Comparison of ENCODE assay signal across 8 cellular contexts in the genomic region with DNA sequence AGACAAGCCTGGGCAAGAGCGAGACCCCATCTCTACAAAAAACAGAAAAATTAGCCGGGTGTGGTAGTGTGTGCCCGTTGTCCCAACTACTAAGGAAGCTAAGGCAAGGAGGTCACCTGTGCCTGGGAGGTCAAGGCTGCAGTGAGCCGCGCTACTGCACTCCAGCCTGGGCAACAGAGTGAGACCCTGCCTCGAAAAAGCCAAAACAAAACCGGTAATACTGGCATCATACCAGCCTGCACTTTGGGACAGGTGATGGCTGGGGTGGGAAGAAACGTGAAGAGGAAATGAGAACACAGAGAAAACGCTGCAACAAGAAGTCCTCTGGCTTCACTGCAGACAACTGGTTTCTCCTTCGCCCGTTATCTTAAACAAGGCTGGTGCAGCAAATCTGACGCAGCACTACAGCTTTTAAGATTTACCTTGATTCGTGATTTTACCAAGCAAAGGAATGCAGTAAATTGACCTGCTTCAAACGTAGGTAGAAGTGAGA. TPM values are rescaled to one million over a fixed set of nuclear protein-coding genes. Genes with fewer than 3 reads are reported as not detected.
A peak's percentile ranks its signal among the peaks of the same experiment; 100 is the strongest.
DNase-seq lines count a peak whose midpoint lies in the region; ATAC-seq and TF ChIP-seq lines count a peak whose summit lies in the region.

No MANE protein-coding gene starts in this region.

- H3K4me3 Mint-ChIP-seq in CD8-positive, alpha-beta memory T cell, result peak overlapping the region; percentile 90 to 95 (median 95)
- peak overlapping the region; percentile 95 for H3K4me3 Mint-ChIP-seq in nephron progenitor cell

- H3K4me1 ChIP-seq in CD8-positive, alpha-beta memory T cell (ENCODE audit: insufficient read depth, low read length), result peaks cover 26% of the 10 kb centered on the region
- H3K4me1 ChIP-seq in OCI-LY1 (ENCODE audit: insufficient read depth, low read length, severe bottlenecking) (peaks cover 25% of the 10 kb centered on the region), endocrine pancreas (ENCODE audit: control insufficient read depth, insufficient read depth, low read length) (peaks cover 10% of the 10 kb centered on the region)

- H3K27ac ChIP-seq in CD8-positive, alpha-beta memory T cell (ENCODE audit: low read depth, low read length), result peak overlapping the region; percentile 95
- H3K27ac ChIP-seq in OCI-LY1 (ENCODE audit: low read depth, low read length, poor library complexity, severe bottlenecking), result peak overlapping the region; percentile 91

- peaks cover 0 to 6% of the 10 kb centered on the region in 2 donors for H3K27me3 Mint-ChIP-seq in CD8-positive, alpha-beta memory T cell
- peaks cover 4% of the 10 kb centered on the region for H3K27me3 Mint-ChIP-seq in nephron progenitor cell (ENCODE audit: low read depth, poor library complexity)

- no peaks in the 10 kb centered on the region for H3K9me2 ChIP-seq in OCI-LY1 (ENCODE audit: low read depth, low read length)

- peaks cover 30% of the 10 kb centered on the region for H3K36me3 ChIP-seq in CD8-positive, alpha-beta memory T cell (ENCODE audit: insufficient read depth, low read length)
- H3K36me3 ChIP-seq in OCI-LY1 (ENCODE audit: insufficient read depth, low read length) (peaks cover 38% of the 10 kb centered on the region), endocrine pancreas (ENCODE audit: control insufficient read depth, insufficient read depth, low read length) (no peaks in the 10 kb centered on the region)

- CTCF ChIA-PET in CD8-positive, alpha-beta memory T cell (lab: Charles Lee), result interaction anchor here (1.0 to 5.1 kb wide), 10 partner anchors 11 to 79 kb away, joined by 4 to 57 read pairs (median 4); partner anchors contain the start of gene WIPF2

- H3K4me1 Mint-ChIP-seq in CD8-positive, alpha-beta memory T cell, result peaks cover 29 to 50% (median 37%) of the 10 kb centered on the region in 3 donors
- H3K4me1 Mint-ChIP-seq in nephron progenitor cell, result peaks cover 26% of the 10 kb centered on the region

- POLR2A ChIA-PET in CD8-positive, alpha-beta memory T cell (lab: Charles Lee), result interaction anchor here (0.5 to 4.5 kb wide), 14 partner anchors 9 to 1051 kb away, joined by 3 to 68 read pairs (median 8); partner anchors contain the start of genes MED24, MSL1, NR1D1 and PSMD3

- H3K4me3 ChIP-seq in CD8-positive, alpha-beta memory T cell (ENCODE audit: low read length), result peak overlapping the region; percentile 82
- H3K4me3 ChIP-seq in OCI-LY1 (ENCODE audit: low read depth, low read length, poor library complexity, severe bottlenecking) (peak overlapping the region; percentile 96), endocrine pancreas (ENCODE audit: control insufficient read depth, insufficient read depth, low read length) (peak overlapping the region; percentile 96)

- peaks cover 17% of the 10 kb centered on the region for H3K79me2 ChIP-seq in OCI-LY1 (ENCODE audit: insufficient read depth, low read length)

- H3K36me3 Mint-ChIP-seq in CD8-positive, alpha-beta memory T cell, result peaks cover 0 to 60% (median 18%) of the 10 kb centered on the region in 3 donors
- H3K36me3 Mint-ChIP-seq in nephron progenitor cell (ENCODE audit: low read depth), result peaks cover 49% of the 10 kb centered on the region

- 0 out of 2 replicates have a peak, but pooled peaks cover 2% of the 10 kb centered on the region for H3F3A ChIP-seq in OCI-LY1 (ENCODE audit: insufficient read depth, low read length)

- H3K9me3 ChIP-seq in CD8-positive, alpha-beta memory T cell (ENCODE audit: low read length), result no peaks in the 10 kb centered on the region
- H3K9me3 ChIP-seq in OCI-LY1 (ENCODE audit: low read length) (no peaks in the 10 kb centered on the region), endocrine pancreas (ENCODE audit: control insufficient read depth, low read length) (no peaks in the 10 kb centered on the region)

- ATAC-seq in GM21723 (IDR thresholded peaks at IDR 0.05; ENCODE audit: unreplicated experiment), result peak; percentile 8
- ATAC-seq in HG02610 (IDR thresholded peaks at IDR 0.05; ENCODE audit: unreplicated experiment), result no peak

- H3K9ac ChIP-seq in OCI-LY1 (ENCODE audit: low read length) (peak overlapping the region; percentile 98), endocrine pancreas (ENCODE audit: control insufficient read depth, insufficient read depth, low read length) (peak overlapping the region; percentile 94)

- peak overlapping the region; percentile 97 to 100 (median 98) for H3K27ac Mint-ChIP-seq in CD8-positive, alpha-beta memory T cell
- H3K27ac Mint-ChIP-seq in nephron progenitor cell, result peak overlapping the region; percentile 99

- no peak for DNase-seq in CD8-positive, alpha-beta memory T cell
- DNase-seq in nephron progenitor cell, result peak; percentile 19
- DNase-seq in DMS79 (lab: John Stamatoyannopoulos, UW), result no peak
- DNase-seq in ureter (ENCODE audit: low spot score), result no peak

- peak overlapping the region; percentile 96 for H3K4me2 ChIP-seq in OCI-LY1 (ENCODE audit: low read length)

- no peaks in the 10 kb centered on the region for H3K27me3 ChIP-seq in CD8-positive, alpha-beta memory T cell (ENCODE audit: insufficient read depth, low read length, poor library complexity, severe bottlenecking)
- H3K27me3 ChIP-seq in OCI-LY1 (ENCODE audit: insufficient read depth, low read length) (no peaks in the 10 kb centered on the region), endocrine pancreas (ENCODE audit: control insufficient read depth, insufficient read depth, low read length) (no peaks in the 10 kb centered on the region)

- no peaks in the 10 kb centered on the region for H4K20me1 ChIP-seq in OCI-LY1 (ENCODE audit: insufficient read depth, low read length)

- peaks cover 0 to 3% (median 0%) of the 10 kb centered on the region in 5 donors for H3K9me3 Mint-ChIP-seq in CD8-positive, alpha-beta memory T cell
- no peaks in the 10 kb centered on the region for H3K9me3 Mint-ChIP-seq in nephron progenitor cell

- no peak for TF ChIP-seq CTCF in OCI-LY1 (IDR thresholded peaks at IDR 0.05; ENCODE audit: low read length)
- no peak for TF ChIP-seq CTCF in nephron progenitor cell (IDR thresholded peaks at IDR 0.05)

- peak overlapping the region; percentile 53; the same call in 1 of the 2 replicates for H2AFZ ChIP-seq in OCI-LY1 (ENCODE audit: low read length)

RNA-seq across cellular contexts. Expression of gene CASC3, which starts 0.7 kb away (rescaled TPM):
- total RNA-seq in CD8-positive, alpha-beta memory T cell, result 100 to 1,000 TPM; 100 to 101 TPM
- 47.4 TPM for polyA plus RNA-seq in CD8-positive, alpha-beta memory T cell
- 121 TPM for total RNA-seq in ureter

RNA-seq across cellular contexts. Expression of gene MSL1, which starts 17.8 kb away (rescaled TPM):
- 10 to 100 TPM; 88.6 to 91.5 TPM for total RNA-seq in CD8-positive, alpha-beta memory T cell
- polyA plus RNA-seq in CD8-positive, alpha-beta memory T cell, result 13.5 TPM
- total RNA-seq in ureter, result 91.3 TPM

RNA-seq across cellular contexts. Expression of gene RAPGEFL1, which starts 37.7 kb away (rescaled TPM):
- 1 to 10 TPM; 5.7 to 6.3 TPM for total RNA-seq in CD8-positive, alpha-beta memory T cell
- polyA plus RNA-seq in CD8-positive, alpha-beta memory T cell, result 0.32 TPM
- total RNA-seq in ureter, result 138 TPM

RNA-seq across cellular contexts. Expression of gene NR1D1, which starts 39.2 kb away (rescaled TPM):
- 10 to 100 TPM; 10.0 to 10.2 TPM for total RNA-seq in CD8-positive, alpha-beta memory T cell
- polyA plus RNA-seq in CD8-positive, alpha-beta memory T cell, result 10.4 TPM
- total RNA-seq in ureter, result 26.0 TPM

Comparison
In these comparisons a context has a peak if more than half of its experiments do, and no peak if none do; other contexts are left out.
1. RNA of gene RAPGEFL1, which starts 37.7 kb away (total RNA-seq): 138 TPM in ureter (single experiment); 5.7 to 6.3 TPM in CD8-positive, alpha-beta memory T cell; every median in the first group is over 10 times any median in the second.
2. Peak in every context shown above with its lines, with median percentiles within 50 percentile points of each other: H3K4me3 ChIP-seq.